Comparison of ENCODE assay signal across 10 cellular contexts in the genomic region with DNA sequence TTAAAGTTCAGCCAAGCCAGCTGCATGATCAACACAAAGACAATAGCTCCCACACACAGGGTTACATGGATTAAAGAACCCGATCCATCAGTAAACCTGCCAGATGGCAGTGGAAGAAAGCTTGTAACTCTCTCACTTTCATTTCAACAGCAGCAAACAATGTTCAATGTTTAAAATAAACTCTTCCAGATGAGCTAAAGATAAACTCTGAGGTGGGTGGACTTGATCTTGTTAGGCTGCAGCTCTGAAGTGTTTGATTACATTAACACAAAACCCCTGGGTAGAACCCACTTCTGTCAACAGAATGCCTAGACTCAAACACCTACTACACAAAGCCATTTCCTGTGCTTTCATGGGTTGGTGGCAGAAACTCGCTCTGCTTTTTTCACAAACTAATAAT. TPM values are rescaled to one million over a fixed set of nuclear protein-coding genes. Genes with fewer than 3 reads are reported as not detected.
DNase-seq lines count a peak whose midpoint lies in the region; ATAC-seq and TF ChIP-seq lines count a peak whose summit lies in the region.
"Had no signal": no experiment of that assay in that cellular context is flagged by ENCODE, and none has a peak within 500 bp of the region (broad histone marks: within the 10 kb centered on the region; RNA-seq: fewer than 3 reads in every experiment).

No MANE protein-coding gene starts in this region.

- H3K27ac ChIP-seq in DOHH2 (ENCODE audit: low read depth, low read length) (peak overlapping the region; percentile 74), HEK293 (ENCODE audit: extremely low read depth, low read depth, low read length) (no peak overlapping the region), esophagus squamous epithelium (no peak overlapping the region)

- no peak for TF ChIP-seq POLR2A in esophagus squamous epithelium (IDR thresholded peaks at IDR 0.05)

- ATAC-seq in HG02884 (IDR thresholded peaks at IDR 0.05; ENCODE audit: unreplicated experiment), result no peak
- ATAC-seq: sciatic nerve had no signal

- no peaks in the 10 kb centered on the region for H3K27me3 ChIP-seq in DOHH2 (ENCODE audit: control insufficient read depth, low read length)
- no peaks in the 10 kb centered on the region for H3K27me3 ChIP-seq in esophagus squamous epithelium

- H3K36me3 ChIP-seq in DOHH2 (ENCODE audit: control insufficient read depth, low read length) (peaks cover 3% of the 10 kb centered on the region; the same call in 1 of the 2 replicates), HEK293 (ENCODE audit: control insufficient read depth in 2 of 2, insufficient read depth in 1 of 2, low read length in 2 of 2) (no peaks in the 10 kb centered on the region), esophagus squamous epithelium (no peaks in the 10 kb centered on the region)

- CTCF ChIA-PET in HEK293 (lab: Yijun Ruan, JAX), result interaction anchor here (0.6 kb wide), 2 partner anchors 33 to 143 kb away, joined by 3 read pairs; no protein-coding TSS in a partner anchor

- H3F3A ChIP-seq in DOHH2 (ENCODE audit: control insufficient read depth, insufficient read depth), result peaks cover 8% of the 10 kb centered on the region

- POLR2A ChIA-PET in HEK293 (lab: Yijun Ruan, JAX), result interaction anchor here (1.2 kb wide), 1 partner anchor 13 kb away, joined by 4 read pairs; a partner anchor contains a TSS

- H3K4me1 ChIP-seq in DOHH2 (ENCODE audit: control insufficient read depth, low read length) (peaks cover 33% of the 10 kb centered on the region), HEK293 (ENCODE audit: control insufficient read depth, insufficient read depth, low read length) (peaks cover 3% of the 10 kb centered on the region), esophagus squamous epithelium (peaks cover 0 to 17% (median 2%) of the 10 kb centered on the region in 3 donors)

- intact Hi-C loops in esophagus squamous epithelium (cut with DNase I), result no loop called here

- 45 to 62% methylated on average over 2 of the region's 2 CpGs for WGBS in esophagus squamous epithelium, 2 donors

- no peaks in the 10 kb centered on the region for H3K9me2 ChIP-seq in DOHH2 (replicated peaks; ENCODE audit: control insufficient read depth, low read length)

- TF ChIP-seq CTCF in DOHH2 (IDR thresholded peaks at IDR 0.05; ENCODE audit: low read depth, low read length, poor library complexity, severe bottlenecking) (no peak), HEK293 (tag by site-specific recombination; IDR thresholded peaks at IDR 0.05) (no peak), esophagus squamous epithelium (IDR thresholded peaks at IDR 0.05) (no peak)

- H3K4me2 ChIP-seq in DOHH2 (ENCODE audit: low read length), result peak overlapping the region; percentile 82

- H4K20me1 ChIP-seq in DOHH2 (ENCODE audit: control insufficient read depth, insufficient read depth, low read depth, low read length), result no peaks in the 10 kb centered on the region

- H3K4me3 ChIP-seq in DOHH2 (ENCODE audit: low read length) (peak overlapping the region; percentile 62), HEK293 (ENCODE audit: low read depth, low read length) (no peak overlapping the region), esophagus squamous epithelium (no peak overlapping the region)

- H3K9me3 ChIP-seq in DOHH2 (ENCODE audit: control insufficient read depth, insufficient read depth, low read length), result no peaks in the 10 kb centered on the region
- no peaks in the 10 kb centered on the region for H3K9me3 ChIP-seq in HEK293 (ENCODE audit: control insufficient read depth, insufficient read depth, low read depth, low read length)
- H3K9me3 ChIP-seq in esophagus squamous epithelium, result no peaks in the 10 kb centered on the region

- DNase-seq in NCI-H2196 treated with DMSO at 0.1 percent for 48 hours (lab: John Stamatoyannopoulos, UW; ENCODE audit: unreplicated experiment) (peak; percentile 30), fibroblast of peridontal ligament (ENCODE audit: extremely low read depth) (peak; percentile 51), esophagus squamous epithelium (lab: John Stamatoyannopoulos, UW) (no peak), HT-29 (ENCODE audit: low spot score) (no peak), amygdala (lab: John Stamatoyannopoulos, UW) (no peak)
- DNase-seq: GDM1 had no signal

- H3K79me2 ChIP-seq in DOHH2 (ENCODE audit: control insufficient read depth, low read length), result no peaks in the 10 kb centered on the region

TF ChIP-seq in HEK293, 187 proteins besides CTCF, POLR2A, EP300 and RAD21:
- no peak for TF ChIP-seq ZNF112 (tag by site-specific recombination; IDR thresholded peaks at IDR 0.05)
- no peak for TF ChIP-seq ZNF266 (tag by site-specific recombination; IDR thresholded peaks at IDR 0.05; ENCODE audit: low read depth)
- TF ChIP-seq ZFHX2 (tag by site-specific recombination; conservative IDR thresholded peaks at IDR 0.05), result peak; percentile 33; the same call in 1 of the 2 replicates
- TF ChIP-seq EGR2 (tag by site-specific recombination; IDR thresholded peaks at IDR 0.05; ENCODE audit: low read depth), result peak; percentile 21; the same call in 1 of the 2 replicates
- TF ChIP-seq ZNF423 (tag by site-specific recombination; IDR thresholded peaks at IDR 0.05), result no peak
- peak; percentile 66; the same call in 1 of the 2 replicates for TF ChIP-seq ZNF561 (tag by site-specific recombination; IDR thresholded peaks at IDR 0.05; ENCODE audit: borderline replicate concordance)
- no peak for TF ChIP-seq REPIN1 (tag by site-specific recombination; IDR thresholded peaks at IDR 0.05; ENCODE audit: low read depth)
- TF ChIP-seq ZNF768 (tag by site-specific recombination; IDR thresholded peaks at IDR 0.05), result no peak
- no peak for TF ChIP-seq ZNF747 (tag by site-specific recombination; IDR thresholded peaks at IDR 0.05)
- no peak for TF ChIP-seq ZNF248 (tag by site-specific recombination; IDR thresholded peaks at IDR 0.05)
- no peak for TF ChIP-seq KLF16 (tag by site-specific recombination; IDR thresholded peaks at IDR 0.05)
- no peak for TF ChIP-seq ZNF2 (tag by site-specific recombination; IDR thresholded peaks at IDR 0.05)
- no peak for TF ChIP-seq ZNF621 (tag by site-specific recombination; IDR thresholded peaks at IDR 0.05)
- no peak for TF ChIP-seq ZNF184 (tag by site-specific recombination; IDR thresholded peaks at IDR 0.05)
- TF ChIP-seq, protein P1, sequence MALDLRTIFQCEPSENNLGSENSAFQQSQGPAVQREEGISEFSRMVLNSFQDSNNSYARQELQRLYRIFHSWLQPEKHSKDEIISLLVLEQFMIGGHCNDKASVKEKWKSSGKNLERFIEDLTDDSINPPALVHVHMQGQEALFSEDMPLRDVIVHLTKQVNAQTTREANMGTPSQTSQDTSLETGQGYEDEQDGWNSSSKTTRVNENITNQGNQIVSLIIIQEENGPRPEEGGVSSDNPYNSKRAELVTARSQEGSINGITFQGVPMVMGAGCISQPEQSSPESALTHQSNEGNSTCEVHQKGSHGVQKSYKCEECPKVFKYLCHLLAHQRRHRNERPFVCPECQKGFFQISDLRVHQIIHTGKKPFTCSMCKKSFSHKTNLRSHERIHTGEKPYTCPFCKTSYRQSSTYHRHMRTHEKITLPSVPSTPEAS (tag by site-specific recombination; IDR thresholded peaks at IDR 0.05), result no peak
- TF ChIP-seq ZNF292 (tag by site-specific recombination; IDR thresholded peaks at IDR 0.05; ENCODE audit: borderline replicate concordance, low read depth), result no peak
- TF ChIP-seq, protein P2, sequence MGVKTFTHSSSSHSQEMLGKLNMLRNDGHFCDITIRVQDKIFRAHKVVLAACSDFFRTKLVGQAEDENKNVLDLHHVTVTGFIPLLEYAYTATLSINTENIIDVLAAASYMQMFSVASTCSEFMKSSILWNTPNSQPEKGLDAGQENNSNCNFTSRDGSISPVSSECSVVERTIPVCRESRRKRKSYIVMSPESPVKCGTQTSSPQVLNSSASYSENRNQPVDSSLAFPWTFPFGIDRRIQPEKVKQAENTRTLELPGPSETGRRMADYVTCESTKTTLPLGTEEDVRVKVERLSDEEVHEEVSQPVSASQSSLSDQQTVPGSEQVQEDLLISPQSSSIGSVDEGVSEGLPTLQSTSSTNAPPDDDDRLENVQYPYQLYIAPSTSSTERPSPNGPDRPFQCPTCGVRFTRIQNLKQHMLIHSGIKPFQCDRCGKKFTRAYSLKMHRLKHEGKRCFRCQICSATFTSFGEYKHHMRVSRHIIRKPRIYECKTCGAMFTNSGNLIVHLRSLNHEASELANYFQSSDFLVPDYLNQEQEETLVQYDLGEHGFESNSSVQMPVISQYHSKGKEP (tag by site-specific recombination; IDR thresholded peaks at IDR 0.05), result no peak
- TF ChIP-seq ZNF521 (tag by site-specific recombination; IDR thresholded peaks at IDR 0.05), result no peak
- TF ChIP-seq ZNF133 (tag by site-specific recombination; IDR thresholded peaks at IDR 0.05), result no peak
TF ChIP-seq in HEK293: peak in this region for 3.

RNA-seq across cellular contexts. Expression of a gene that starts 13.9 kb away (rescaled TPM):
- 10 to 100 TPM; 11.8 to 24.4 (median 17.7) TPM for total RNA-seq in esophagus squamous epithelium
- total RNA-seq in HT-29 (2014; rRNA removed; shearing (Covaris generic)), result 18.7 and 19.6 TPM in 2 replicates

RNA-seq across cellular contexts. Expression of a gene that starts 42.8 kb away (rescaled TPM):
- not detected for total RNA-seq in esophagus squamous epithelium
- total RNA-seq in HT-29 (2014; rRNA removed; shearing (Covaris generic)), result not detected in 2 replicates
- total RNA-seq: sciatic nerve had no signal

Comparison
In these comparisons a context has a peak if more than half of its experiments do, and no peak if none do; other contexts are left out.
1. DNase-seq: peak in NCI-H2196 treated with DMSO at 0.1 percent for 48 hours (single experiment) and fibroblast of peridontal ligament (single experiment); none in esophagus squamous epithelium (single experiment), HT-29 (single experiment) and amygdala (0 of 56).